Comparison of ENCODE assay signal across 16 cellular contexts in the genomic region with DNA sequence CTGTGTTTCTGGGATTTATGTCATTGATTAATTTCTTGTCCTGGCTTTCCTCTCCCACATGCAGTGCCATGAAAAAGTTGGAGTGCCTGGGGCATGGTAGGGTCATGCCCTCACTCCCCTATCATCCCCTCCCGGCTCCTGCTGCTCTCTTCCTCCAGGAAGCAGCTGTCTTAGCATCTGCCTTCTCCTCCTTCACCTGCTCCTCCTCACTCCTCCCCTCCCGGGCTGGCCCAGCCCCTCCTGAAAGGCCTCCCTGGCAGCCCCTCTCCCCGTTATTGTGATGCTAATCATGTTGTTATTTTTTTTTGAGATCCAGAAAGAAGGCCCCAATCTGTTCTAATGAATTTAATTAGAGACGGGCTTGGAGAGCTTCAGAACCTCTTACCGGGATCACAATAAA.
"Had no signal": no experiment of that assay in that cellular context is flagged by ENCODE, and none has a peak within 500 bp of the region (broad histone marks: within the 10 kb centered on the region; RNA-seq: fewer than 3 reads in every experiment).

No MANE protein-coding gene starts in this region.

- H3K4me3 ChIP-seq: mucosa of descending colon, prostate gland, right lobe of liver, spleen, transverse colon had no signal

- DNase-seq: activated CD4-positive, alpha-beta T cell treated with anti-CD3 and anti-CD28 coated beads, Interleukin-2, amount 50 U/mL, for 1 hour; activated naive CD4-positive, alpha-beta T cell treated with anti-CD3 and anti-CD28 coated beads, Interleukin-2, amount 50 U/mL, for 16 hours; amniotic stem cell; cerebellar nuclear complex; islet precursor cell; mammary epithelial cell; mucosa of descending colon; naive thymus-derived CD8-positive, alpha-beta T cell; right lobe of liver; spleen; stimulated activated CD4-positive, alpha-beta T cell treated with anti-CD3 and anti-CD28 coated beads, Interleukin-1b, Interleukin-23, amount 100 ng/mL, for 48 hours; transverse colon had no signal

- H3K27ac ChIP-seq: prostate gland, right lobe of liver, spleen, transverse colon had no signal

- H3K9me3 ChIP-seq: mucosa of descending colon, prostate gland, right lobe of liver, spleen, transverse colon had no signal

- ATAC-seq: esophagus mucosa; left lobe of liver; mucosa of descending colon; naive thymus-derived CD8-positive, alpha-beta T cell; right lobe of liver; stimulated activated memory B cell treated with anti-CD40 and anti-IgM and Interleukin-4, amounts not matched to agents 10 μg/mL and 1 μg/mL and 100 μg/mL, for 72 hours had no signal

- H3K36me3 ChIP-seq: prostate gland, right lobe of liver, spleen, transverse colon had no signal

- H3K4me1 ChIP-seq: prostate gland, right lobe of liver had no signal

- H3K27me3 ChIP-seq: right lobe of liver had no signal
